29 cellular contexts compared by ENCODE assay signal in genomic region chr2:3079466-3079865, GRCh38.
"Had no signal": no experiment of that assay in that cellular context is flagged by ENCODE, and none has a peak within 500 bp of the region (broad histone marks: within the 10 kb centered on the region; RNA-seq: fewer than 3 reads in every experiment).

No MANE protein-coding gene starts in this region.

- H3K9me3 ChIP-seq: adrenal gland, body of pancreas, esophagus squamous epithelium had no signal

- H3K27ac Mint-ChIP-seq: activated CD4-positive, alpha-beta memory T cell treated with anti-CD3 and anti-CD28 coated beads, Interleukin-2, amount 10 ng/mL, durations not matched to agents 7 days and 5 days; activated CD4-positive, alpha-beta T cell treated with anti-CD3 and anti-CD28 coated beads, Interleukin-2, amount 10 ng/mL, durations not matched to agents 7 days and 5 days; activated naive CD4-positive, alpha-beta T cell treated with anti-CD3 and anti-CD28 coated beads, Interleukin-2, amount 50 U/mL, for 24 hours; activated naive CD8-positive, alpha-beta T cell treated with anti-CD3 and anti-CD28 coated beads for 36 hours; activated naive CD8-positive, alpha-beta T cell treated with anti-CD3 and anti-CD28 coated beads, Interleukin-2, amount 50 U/mL, for 24 hours; activated T-helper 17 cell treated with anti-CD3 and anti-CD28 coated beads, Interleukin-2, amount 50 U/mL, for 72 hours; effector memory CD8-positive, alpha-beta T cell had no signal

- H3K4me1 ChIP-seq: adrenal gland, body of pancreas, esophagus squamous epithelium, gastroesophageal sphincter had no signal

- H3K27me3 ChIP-seq: adrenal gland, body of pancreas had no signal

- ATAC-seq: activated naive CD8-positive, alpha-beta T cell treated with anti-CD3 and anti-CD28 coated beads, Interleukin-2, amount 50 U/mL, for 24 hours; activated T-cell treated with anti-CD3 and anti-CD28 coated beads, Interleukin-2, amount 50 U/mL, for 4 hours; activated T-helper 17 cell treated with anti-CD3 and anti-CD28 coated beads, Interleukin-2, amount 50 U/mL, for 72 hours; body of pancreas; effector memory CD8-positive, alpha-beta T cell; gastroesophageal sphincter; heart right ventricle had no signal

- DNase-seq: activated CD4-positive, alpha-beta memory T cell treated with anti-CD3 and anti-CD28 coated beads, Interleukin-2, amount 10 ng/mL, durations not matched to agents 7 days and 5 days; activated CD4-positive, alpha-beta T cell treated with anti-CD3 and anti-CD28 coated beads for 1 hour; activated CD4-positive, alpha-beta T cell treated with anti-CD3 and anti-CD28 coated beads for 4 hours; activated CD4-positive, alpha-beta T cell treated with anti-CD3 and anti-CD28 coated beads, Interleukin-2, amount 10 ng/mL, durations not matched to agents 7 days and 5 days; activated CD4-positive, alpha-beta T cell treated with anti-CD3 and anti-CD28 coated beads, Interleukin-2, amount 50 U/mL, for 4 hours; activated CD4-positive, CD25-positive, alpha-beta regulatory T cell; activated CD8-positive, alpha-beta memory T cell treated with anti-CD3 and anti-CD28 coated beads, Interleukin-2, amount 50 U/mL, for 48 hours; activated effector memory CD4-positive, alpha-beta T cell treated with Interleukin-2 at 50 U/mL for 16 hours; activated gamma-delta T cell treated with Interleukin-2 at 50 U/mL for 16 hours; activated naive CD4-positive, alpha-beta T cell treated with Interleukin-2 at 50 U/mL for 16 hours; activated naive CD8-positive, alpha-beta T cell treated with anti-CD3 and anti-CD28 coated beads for 36 hours; activated naive CD8-positive, alpha-beta T cell treated with anti-CD3 and anti-CD28 coated beads, Interleukin-2, amount 50 U/mL, for 24 hours; activated T-cell treated with anti-CD3 and anti-CD28 coated beads, Interleukin-2, amount 50 U/mL, for 4 hours; adrenal gland; amygdala; aorta; body of pancreas; cortex of kidney; dermis blood vessel endothelial cell; effector CD4-positive, alpha-beta T cell; effector memory CD8-positive, alpha-beta T cell; erythroblast; esophagus squamous epithelium; heart right ventricle; T-helper 2 cell had no signal

- H3K4me3 ChIP-seq: adrenal gland, body of pancreas, esophagus squamous epithelium, gastroesophageal sphincter, heart right ventricle had no signal

- H3K9me3 Mint-ChIP-seq: activated CD4-positive, alpha-beta memory T cell treated with anti-CD3 and anti-CD28 coated beads, Interleukin-2, amount 10 ng/mL, durations not matched to agents 7 days and 5 days; activated CD4-positive, alpha-beta T cell treated with anti-CD3 and anti-CD28 coated beads, Interleukin-2, amount 10 ng/mL, durations not matched to agents 7 days and 5 days; effector memory CD8-positive, alpha-beta T cell had no signal

- H3K4me1 Mint-ChIP-seq: activated CD4-positive, alpha-beta memory T cell treated with anti-CD3 and anti-CD28 coated beads, Interleukin-2, amount 10 ng/mL, durations not matched to agents 7 days and 5 days; activated CD4-positive, alpha-beta T cell treated with anti-CD3 and anti-CD28 coated beads, Interleukin-2, amount 10 ng/mL, durations not matched to agents 7 days and 5 days; activated naive CD4-positive, alpha-beta T cell treated with anti-CD3 and anti-CD28 coated beads, Interleukin-2, amount 50 U/mL, for 24 hours; activated naive CD8-positive, alpha-beta T cell treated with anti-CD3 and anti-CD28 coated beads for 36 hours; activated naive CD8-positive, alpha-beta T cell treated with anti-CD3 and anti-CD28 coated beads, Interleukin-2, amount 50 U/mL, for 24 hours; activated T-helper 17 cell treated with anti-CD3 and anti-CD28 coated beads, Interleukin-2, amount 50 U/mL, for 72 hours had no signal

- H3K27ac ChIP-seq: adrenal gland, body of pancreas, esophagus squamous epithelium, gastroesophageal sphincter, heart right ventricle had no signal

- FAIRE-seq: colon had no signal

- H3K36me3 ChIP-seq: adrenal gland, esophagus squamous epithelium, gastroesophageal sphincter, heart right ventricle had no signal

- H3K4me3 Mint-ChIP-seq: activated CD4-positive, alpha-beta memory T cell treated with anti-CD3 and anti-CD28 coated beads, Interleukin-2, amount 10 ng/mL, durations not matched to agents 7 days and 5 days; activated CD4-positive, alpha-beta T cell treated with anti-CD3 and anti-CD28 coated beads, Interleukin-2, amount 10 ng/mL, durations not matched to agents 7 days and 5 days; activated naive CD4-positive, alpha-beta T cell treated with anti-CD3 and anti-CD28 coated beads, Interleukin-2, amount 50 U/mL, for 24 hours; activated naive CD8-positive, alpha-beta T cell treated with anti-CD3 and anti-CD28 coated beads for 36 hours; activated naive CD8-positive, alpha-beta T cell treated with anti-CD3 and anti-CD28 coated beads, Interleukin-2, amount 50 U/mL, for 24 hours; activated T-cell treated with anti-CD3 and anti-CD28 coated beads, Interleukin-2, amount 50 U/mL, for 4 hours; activated T-helper 17 cell treated with anti-CD3 and anti-CD28 coated beads, Interleukin-2, amount 50 U/mL, for 72 hours; effector memory CD8-positive, alpha-beta T cell had no signal
